ENCODE assay signal across 23 cellular contexts in genomic region chr7:41847171-41847570, GRCh38.
"Had no signal": no experiment of that assay in that cellular context is flagged by ENCODE, and none has a peak within 500 bp of the region (broad histone marks: within the 10 kb centered on the region; RNA-seq: fewer than 3 reads in every experiment).

No MANE protein-coding gene starts in this region.

- H3K27me3 Mint-ChIP-seq: type B pancreatic cell had no signal

- H3K4me3 Mint-ChIP-seq: naive thymus-derived CD4-positive, alpha-beta T cell; nephron progenitor cell; type B pancreatic cell had no signal

- H3K9me3 ChIP-seq: gastrocnemius medialis, ovary, sigmoid colon, suprapubic skin, thyroid gland had no signal

- H3K27me3 ChIP-seq: dorsolateral prefrontal cortex, gastrocnemius medialis, heart right ventricle, ovary, right atrium auricular region, sigmoid colon, suprapubic skin, thyroid gland had no signal

- H3K36me3 ChIP-seq: gastrocnemius medialis, heart right ventricle, ovary, right atrium auricular region, sigmoid colon, suprapubic skin, thyroid gland had no signal

- H3K4me1 ChIP-seq: gastrocnemius medialis, heart right ventricle, right atrium auricular region, sigmoid colon, suprapubic skin, thyroid gland had no signal

- H3K27ac Mint-ChIP-seq: naive thymus-derived CD4-positive, alpha-beta T cell; nephron progenitor cell; type B pancreatic cell had no signal

- FAIRE-seq: urothelium cell line had no signal

- H3K36me3 Mint-ChIP-seq: type B pancreatic cell had no signal

- DNase-seq: dorsolateral prefrontal cortex; effector CD8-positive, alpha-beta T cell; gastrocnemius medialis; heart right ventricle; hypothalamus; islet precursor cell; mammary epithelial cell; naive thymus-derived CD4-positive, alpha-beta T cell; nephron progenitor cell; ovary; sigmoid colon; stimulated activated CD4-positive, alpha-beta T cell treated with anti-CD3 and anti-CD28 coated beads, Interleukin-2, amount 100 ng/mL, for 24 hours; stimulated activated CD4-positive, alpha-beta T cell treated with anti-CD3 and anti-CD28 coated beads, Interleukin-4, amount 100 ng/mL, for 4 hours; stimulated activated naive CD4-positive, alpha-beta T cell; thyroid gland had no signal

- H3K27ac ChIP-seq: coronary artery, dorsolateral prefrontal cortex, gastrocnemius medialis, heart right ventricle, ovary, right atrium auricular region, sigmoid colon, skin epidermis, suprapubic skin, thyroid gland had no signal

- H3K4me3 ChIP-seq: coronary artery, dorsolateral prefrontal cortex, gastrocnemius medialis, heart right ventricle, ovary, right atrium auricular region, sigmoid colon, skin epidermis, suprapubic skin, thyroid gland had no signal

- ATAC-seq: esophagus mucosa; gastrocnemius medialis; heart right ventricle; left lobe of liver; naive thymus-derived CD4-positive, alpha-beta T cell had no signal
